In the genomic region with DNA sequence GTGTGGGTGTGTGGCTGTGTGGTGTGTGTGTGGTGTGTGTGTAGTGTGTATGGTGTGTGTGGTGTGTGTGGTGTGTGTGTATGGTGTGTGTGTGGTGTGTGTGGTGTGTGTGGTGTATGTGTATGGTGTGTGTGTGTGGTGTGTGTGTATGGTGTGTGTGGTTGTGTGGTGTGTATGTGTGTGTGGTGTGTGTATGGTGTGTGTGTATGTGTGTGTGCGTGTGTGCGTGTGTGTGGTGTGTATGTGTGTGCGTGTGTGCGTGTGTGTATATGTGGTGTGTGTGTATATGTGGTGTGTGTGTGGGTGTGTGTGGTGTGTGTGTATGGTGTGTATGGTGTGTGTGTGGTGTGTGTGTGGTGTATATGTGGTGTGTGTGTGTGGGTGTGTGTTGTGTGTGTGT, we compare ENCODE assay signal across 1 cellular context.
TF ChIP-seq lines count a peak whose summit lies in the region.

No MANE protein-coding gene starts in this region.

TF ChIP-seq in K562, 482 proteins besides CTCF, POLR2A, EP300 and RAD21:
- TF ChIP-seq TAF7 (tag; IDR thresholded peaks at IDR 0.05) (no peak), EHMT2 (IDR thresholded peaks at IDR 0.05) (0 out of 2 replicates have a peak, but pooled peaks have one; percentile 8), IFI16 (CRISPR knock-in tag; IDR thresholded peaks at IDR 0.05) (no peak), PHF20 (IDR thresholded peaks at IDR 0.05; ENCODE audit: partially characterized antibody) (peak; percentile 59)
- TF ChIP-seq, protein P1, sequence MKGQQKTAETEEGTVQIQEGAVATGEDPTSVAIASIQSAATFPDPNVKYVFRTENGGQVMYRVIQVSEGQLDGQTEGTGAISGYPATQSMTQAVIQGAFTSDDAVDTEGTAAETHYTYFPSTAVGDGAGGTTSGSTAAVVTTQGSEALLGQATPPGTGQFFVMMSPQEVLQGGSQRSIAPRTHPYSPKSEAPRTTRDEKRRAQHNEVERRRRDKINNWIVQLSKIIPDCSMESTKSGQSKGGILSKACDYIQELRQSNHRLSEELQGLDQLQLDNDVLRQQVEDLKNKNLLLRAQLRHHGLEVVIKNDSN (CRISPR knock-in tag; IDR thresholded peaks at IDR 0.05) = 0 out of 2 replicates have a peak, but pooled peaks have one; percentile 28
- TF ChIP-seq, protein P2, sequence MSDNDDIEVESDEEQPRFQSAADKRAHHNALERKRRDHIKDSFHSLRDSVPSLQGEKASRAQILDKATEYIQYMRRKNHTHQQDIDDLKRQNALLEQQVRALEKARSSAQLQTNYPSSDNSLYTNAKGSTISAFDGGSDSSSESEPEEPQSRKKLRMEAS (CRISPR knock-in tag; IDR thresholded peaks at IDR 0.05) = 0 out of 2 replicates have a peak, but pooled peaks have one; percentile 25
- TF ChIP-seq, protein P3, sequence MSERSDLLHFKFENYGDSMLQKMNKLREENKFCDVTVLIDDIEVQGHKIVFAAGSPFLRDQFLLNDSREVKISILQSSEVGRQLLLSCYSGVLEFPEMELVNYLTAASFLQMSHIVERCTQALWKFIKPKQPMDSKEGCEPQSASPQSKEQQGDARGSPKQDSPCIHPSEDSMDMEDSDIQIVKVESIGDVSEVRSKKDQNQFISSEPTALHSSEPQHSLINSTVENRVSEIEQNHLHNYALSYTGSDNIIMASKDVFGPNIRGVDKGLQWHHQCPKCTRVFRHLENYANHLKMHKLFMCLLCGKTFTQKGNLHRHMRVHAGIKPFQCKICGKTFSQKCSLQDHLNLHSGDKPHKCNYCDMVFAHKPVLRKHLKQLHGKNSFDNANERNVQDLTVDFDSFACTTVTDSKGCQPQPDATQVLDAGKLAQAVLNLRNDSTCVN (CRISPR knock-in tag; IDR thresholded peaks at IDR 0.05) = 0 out of 2 replicates have a peak, but pooled peaks have one; percentile 47
